ENCODE assay signal across 31 cellular contexts in genomic region chr1:30837653-30838052, GRCh38.
"Had no signal": no experiment of that assay in that cellular context is flagged by ENCODE, and none has a peak within 500 bp of the region (broad histone marks: within the 10 kb centered on the region; RNA-seq: fewer than 3 reads in every experiment).

No MANE protein-coding gene starts in this region.

- H3K36me3 ChIP-seq: heart right ventricle, right lobe of liver, thoracic aorta, tibial nerve, upper lobe of left lung had no signal

- H3K9me3 ChIP-seq: heart right ventricle, mucosa of descending colon, right lobe of liver, thoracic aorta, tibial nerve, upper lobe of left lung had no signal

- H3K4me3 ChIP-seq: heart right ventricle, lung, mucosa of descending colon, right lobe of liver, thoracic aorta, tibial nerve, upper lobe of left lung had no signal

- H3K27ac ChIP-seq: epithelial cell of prostate, heart right ventricle, right lobe of liver, thoracic aorta, tibial nerve, upper lobe of left lung had no signal

- H3K9me3 Mint-ChIP-seq: immature natural killer cell, nephron had no signal

- ATAC-seq: effector memory CD8-positive, alpha-beta T cell; esophagus mucosa; heart right ventricle; left ventricle myocardium superior; mucosa of descending colon; stimulated activated naive B cell treated with anti-CD40 and anti-IgM and Interleukin-4, amounts not matched to agents 10 μg/mL and 1 μg/mL and 100 μg/mL, for 72 hours had no signal

- H3K4me3 Mint-ChIP-seq: effector memory CD8-positive, alpha-beta T cell; immature natural killer cell; memory B cell; mesothelial cell of epicardium; nephron; stimulated activated naive B cell treated with anti-CD40 and anti-IgM and Interleukin-4, amounts not matched to agents 10 μg/mL and 1 μg/mL and 100 μg/mL, for 72 hours; stimulated activated naive CD8-positive, alpha-beta T cell treated with anti-CD3 and anti-CD28 coated beads, Interleukin-15, Interleukin-2, amounts not matched to agents 100 ng/mL and 50 ng/mL, for 24 hours had no signal

- H3K36me3 Mint-ChIP-seq: immature natural killer cell, mesothelial cell of epicardium had no signal

- H3K4me1 Mint-ChIP-seq: immature natural killer cell; mesothelial cell of epicardium; naive B cell; stimulated activated naive B cell treated with anti-CD40 and anti-IgM and Interleukin-4, amounts not matched to agents 10 μg/mL and 1 μg/mL and 100 μg/mL, for 72 hours had no signal

- FAIRE-seq: small intestine, urothelium cell line had no signal

- H3K27me3 ChIP-seq: right lobe of liver, tibial nerve, upper lobe of left lung had no signal

- H3K27ac Mint-ChIP-seq: immature natural killer cell; memory B cell; mesothelial cell of epicardium; naive B cell; nephron; stimulated activated naive B cell treated with anti-CD40 and anti-IgM and Interleukin-4, amounts not matched to agents 10 μg/mL and 1 μg/mL and 100 μg/mL, for 72 hours; stimulated activated naive CD8-positive, alpha-beta T cell treated with anti-CD3 and anti-CD28 coated beads, Interleukin-15, Interleukin-2, amounts not matched to agents 100 ng/mL and 50 ng/mL, for 24 hours had no signal

- DNase-seq: cerebellar nuclear complex; cortex of kidney; effector memory CD8-positive, alpha-beta T cell; foreskin melanocyte; glutamatergic neuron; heart right ventricle; hippocampal formation; immature natural killer cell; islet precursor cell; kidney glomerular epithelial cell; left ventricle myocardium superior; mucosa of descending colon; naive B cell; nucleus accumbens; posterior cingulate gyrus; right lobe of liver; small intestine; stimulated activated CD4-positive, alpha-beta T cell treated with anti-CD3 and anti-CD28 coated beads, Interleukin-15, amount 100 ng/mL, for 24 hours; stimulated activated CD4-positive, alpha-beta T cell treated with anti-CD3 and anti-CD28 coated beads, Interleukin-2, amount 100 ng/mL, for 48 hours; stimulated activated naive B cell treated with anti-CD40 and anti-IgM and Interleukin-4, amounts not matched to agents 10 μg/mL and 1 μg/mL and 100 μg/mL, for 72 hours; upper lobe of left lung had no signal
